14 cellular contexts compared by ENCODE assay signal in genomic region chr6:43248107-43248506, GRCh38. TPM values are rescaled to one million over a fixed set of nuclear protein-coding genes. Genes with fewer than 3 reads are reported as not detected.
DNase-seq lines count a peak whose midpoint lies in the region; ATAC-seq and TF ChIP-seq lines count a peak whose summit lies in the region.
"Had no signal": no experiment of that assay in that cellular context is flagged by ENCODE, and none has a peak within 500 bp of the region (broad histone marks: within the 10 kb centered on the region; RNA-seq: fewer than 3 reads in every experiment).

No MANE protein-coding gene starts in this region.

- H3K27ac Mint-ChIP-seq in CD8-positive, alpha-beta memory T cell = peak overlapping the region in 5 of 8 donors; percentile 80 to 95 (median 93)
- H3K27ac Mint-ChIP-seq in central memory CD8-positive, alpha-beta T cell (ENCODE audit: low read depth) = peak overlapping the region; percentile 75
- H3K27ac Mint-ChIP-seq in naive thymus-derived CD8-positive, alpha-beta T cell = peak overlapping the region; percentile 24 to 94 (median 85)

- H3K4me1 ChIP-seq in CD8-positive, alpha-beta memory T cell (ENCODE audit: insufficient read depth, low read length) = peaks cover 12% of the 10 kb centered on the region
- H3K4me1 ChIP-seq in Loucy (ENCODE audit: insufficient read depth, low read length, poor library complexity, severe bottlenecking) = peaks cover 10% of the 10 kb centered on the region

- H3K79me2 ChIP-seq in Loucy (ENCODE audit: insufficient read depth, low read length) = no peaks in the 10 kb centered on the region

- peak overlapping the region in 6 of 7 donors; percentile 76 to 92 (median 88) for H3K4me3 Mint-ChIP-seq in CD8-positive, alpha-beta memory T cell
- H3K4me3 Mint-ChIP-seq in central memory CD8-positive, alpha-beta T cell = peak overlapping the region; percentile 83
- peak overlapping the region in 9 of 10 donors; percentile 4 to 94 (median 86) for H3K4me3 Mint-ChIP-seq in naive thymus-derived CD8-positive, alpha-beta T cell
- H3K4me3 Mint-ChIP-seq: CD4-positive, alpha-beta T cell had no signal

- POLR2A ChIA-PET in CD8-positive, alpha-beta memory T cell (lab: Charles Lee) = no interaction called here
- POLR2A ChIA-PET in naive thymus-derived CD8-positive, alpha-beta T cell (lab: Charles Lee) = interaction anchor here (1.2 kb wide), 1 partner anchor 19 kb away, joined by 4 read pairs; the partner anchor contains the start of gene DNPH1

- ATAC-seq in central memory CD8-positive, alpha-beta T cell (replicated peaks; ENCODE audit: extremely low read depth, poor library complexity, severe bottlenecking) = no peak
- ATAC-seq in naive thymus-derived CD8-positive, alpha-beta T cell = no peak
- ATAC-seq in HG03457 (IDR thresholded peaks at IDR 0.05; ENCODE audit: unreplicated experiment) = no peak

- H3K36me3 ChIP-seq in CD8-positive, alpha-beta memory T cell (ENCODE audit: insufficient read depth, low read length) = no peaks in the 10 kb centered on the region
- H3K36me3 ChIP-seq in Loucy (ENCODE audit: insufficient read depth, low read length) = no peaks in the 10 kb centered on the region
- H3K36me3 ChIP-seq: thoracic aorta had no signal

- H3K27me3 Mint-ChIP-seq in CD8-positive, alpha-beta memory T cell = peaks cover 10 to 21% of the 10 kb centered on the region in 2 donors
- peaks cover 22% of the 10 kb centered on the region for H3K27me3 Mint-ChIP-seq in central memory CD8-positive, alpha-beta T cell
- H3K27me3 Mint-ChIP-seq in naive thymus-derived CD8-positive, alpha-beta T cell = peaks cover 7 to 26% (median 25%) of the 10 kb centered on the region in 5 donors

- H3K27ac ChIP-seq in CD8-positive, alpha-beta memory T cell (ENCODE audit: low read depth, low read length) = no peak overlapping the region
- H3K27ac ChIP-seq: thoracic aorta had no signal

- no peak overlapping the region for H3K4me3 ChIP-seq in CD8-positive, alpha-beta memory T cell (ENCODE audit: low read length)
- no peak overlapping the region for H3K4me3 ChIP-seq in Loucy (ENCODE audit: low read length, poor library complexity, severe bottlenecking)

- no peaks in the 10 kb centered on the region for H4K20me1 ChIP-seq in Loucy (ENCODE audit: insufficient read depth, low read length, poor library complexity, severe bottlenecking)

- H3K9ac ChIP-seq in Loucy (ENCODE audit: low read depth, low read length, poor library complexity, severe bottlenecking) = no peak overlapping the region

- TF ChIP-seq CTCF in Loucy (conservative IDR thresholded peaks at IDR 0.05; ENCODE audit: low read length) = no peak

- no peaks in the 10 kb centered on the region for H3F3A ChIP-seq in Loucy (ENCODE audit: low read depth)

- H3K4me2 ChIP-seq in Loucy (ENCODE audit: low read depth, low read length, poor library complexity, severe bottlenecking) = peak overlapping the region; percentile 86

- peaks cover 26% of the 10 kb centered on the region for H3K27me3 ChIP-seq in CD8-positive, alpha-beta memory T cell (ENCODE audit: insufficient read depth, low read length, poor library complexity, severe bottlenecking)
- H3K27me3 ChIP-seq in Loucy (ENCODE audit: insufficient read depth, low read length, poor library complexity, severe bottlenecking) = no peaks in the 10 kb centered on the region

- H3K9me3 Mint-ChIP-seq in CD8-positive, alpha-beta memory T cell = no peaks in the 10 kb centered on the region
- no peaks in the 10 kb centered on the region for H3K9me3 Mint-ChIP-seq in central memory CD8-positive, alpha-beta T cell
- no peaks in the 10 kb centered on the region for H3K9me3 Mint-ChIP-seq in naive thymus-derived CD8-positive, alpha-beta T cell
- H3K9me3 Mint-ChIP-seq: CD4-positive, alpha-beta T cell had no signal

- no peaks in the 10 kb centered on the region for H3K9me2 ChIP-seq in Loucy (replicated peaks; ENCODE audit: low read depth, low read length)

- DNase-seq in CD8-positive, alpha-beta memory T cell = no peak
- no peak for DNase-seq in central memory CD8-positive, alpha-beta T cell (ENCODE audit: low spot score in 2 of 2)
- DNase-seq in naive thymus-derived CD8-positive, alpha-beta T cell = peak in 1 of 10 donors; percentile 58
- no peak for DNase-seq in OCI-M1 (lab: John Stamatoyannopoulos, UW)
- DNase-seq in SW480 (ENCODE audit: low spot score) = no peak
- DNase-seq in anterior cingulate cortex (lab: John Stamatoyannopoulos, UW) = no peak
- DNase-seq: kidney had no signal

- CTCF ChIA-PET in CD8-positive, alpha-beta memory T cell (lab: Charles Lee) = interaction anchor here (0.9 kb wide), 2 partner anchors 19 to 60 kb away, joined by 3 to 4 read pairs; partner anchors contain the start of gene DNPH1

- H3K4me1 Mint-ChIP-seq in CD8-positive, alpha-beta memory T cell = peaks cover 10 to 19% (median 13%) of the 10 kb centered on the region in 3 donors
- peaks cover 8% of the 10 kb centered on the region for H3K4me1 Mint-ChIP-seq in central memory CD8-positive, alpha-beta T cell
- H3K4me1 Mint-ChIP-seq in naive thymus-derived CD8-positive, alpha-beta T cell = peaks cover 15 to 28% (median 20%) of the 10 kb centered on the region in 4 donors

- no peaks in the 10 kb centered on the region for H3K9me3 ChIP-seq in CD8-positive, alpha-beta memory T cell (ENCODE audit: low read length)
- no peaks in the 10 kb centered on the region for H3K9me3 ChIP-seq in Loucy (ENCODE audit: insufficient read depth, low read depth, low read length)
- H3K9me3 ChIP-seq: thoracic aorta had no signal

- H2AFZ ChIP-seq in Loucy (ENCODE audit: low read length) = no peak overlapping the region

- H3K36me3 Mint-ChIP-seq in CD8-positive, alpha-beta memory T cell = no peaks in the 10 kb centered on the region
- H3K36me3 Mint-ChIP-seq in central memory CD8-positive, alpha-beta T cell (ENCODE audit: insufficient read depth) = peaks cover 2% of the 10 kb centered on the region
- no peaks in the 10 kb centered on the region for H3K36me3 Mint-ChIP-seq in naive thymus-derived CD8-positive, alpha-beta T cell

RNA-seq across cellular contexts. Expression of gene TTBK1, which starts 4.8 kb away (rescaled TPM):
- 1 to 10 TPM; 1.1 to 1.2 TPM for total RNA-seq in CD8-positive, alpha-beta memory T cell
- polyA plus RNA-seq in CD8-positive, alpha-beta memory T cell = not detected
- total RNA-seq in naive thymus-derived CD8-positive, alpha-beta T cell = not detected
- polyA plus RNA-seq in naive thymus-derived CD8-positive, alpha-beta T cell = not detected
- total RNA-seq: CD4-positive, alpha-beta T cell; dermis microvascular lymphatic vessel endothelial cell; fibroblast of villous mesenchyme; myocyte; thoracic aorta had no signal

RNA-seq across cellular contexts. Expression of gene DNPH1, which starts 18.8 kb away (rescaled TPM):
- 10 to 100 TPM; 68.2 to 68.3 TPM for total RNA-seq in CD8-positive, alpha-beta memory T cell
- 80.0 TPM for polyA plus RNA-seq in CD8-positive, alpha-beta memory T cell
- total RNA-seq in naive thymus-derived CD8-positive, alpha-beta T cell = 10 to 100 TPM; 45.9 to 53.8 TPM
- 100 to 1,000 TPM; 109 to 173 (median 121) TPM for polyA plus RNA-seq in naive thymus-derived CD8-positive, alpha-beta T cell

RNA-seq across cellular contexts. Expression of gene SLC22A7, which starts 50.0 kb away (rescaled TPM):
- total RNA-seq in CD8-positive, alpha-beta memory T cell = not detected
- polyA plus RNA-seq in CD8-positive, alpha-beta memory T cell = not detected
- total RNA-seq in naive thymus-derived CD8-positive, alpha-beta T cell = not detected
- polyA plus RNA-seq in naive thymus-derived CD8-positive, alpha-beta T cell = not detected
- total RNA-seq: CD4-positive, alpha-beta T cell; dermis microvascular lymphatic vessel endothelial cell; fibroblast of villous mesenchyme; myocyte; thoracic aorta had no signal
